ENCODE assay signal across 22 cellular contexts in the genomic region with DNA sequence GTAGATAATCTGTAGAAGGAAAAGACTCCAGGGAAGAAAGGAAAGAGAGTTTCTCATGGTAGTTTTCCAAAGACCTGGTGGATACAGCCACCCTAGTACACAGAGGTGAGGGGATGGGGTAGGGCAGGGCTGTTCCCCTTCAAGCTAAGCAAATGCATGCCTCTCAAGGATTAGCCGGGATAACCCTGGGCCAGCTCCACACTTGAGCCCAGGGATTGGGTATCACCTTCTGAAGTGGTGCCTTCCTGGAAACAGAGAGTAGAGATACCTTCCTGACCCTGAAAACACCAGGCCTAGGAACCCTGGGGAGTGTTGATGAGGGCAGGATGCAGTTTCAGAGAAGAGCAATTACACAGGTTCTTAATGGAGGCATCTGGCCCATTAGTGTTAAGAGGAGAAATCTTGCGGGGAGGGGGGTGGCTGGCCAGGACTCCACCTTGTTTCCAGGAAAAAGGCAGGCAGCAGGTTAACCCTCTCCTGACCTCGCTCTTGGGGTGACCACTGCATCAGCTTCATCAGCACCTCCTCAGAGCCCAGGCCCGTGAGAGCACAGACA.
DNase-seq lines count a peak whose midpoint lies in the region; TF ChIP-seq lines count a peak whose summit lies in the region.
"Had no signal": no experiment of that assay in that cellular context is flagged by ENCODE, and none has a peak within 500 bp of the region (broad histone marks: within the 10 kb centered on the region; RNA-seq: fewer than 3 reads in every experiment).

No MANE protein-coding gene starts in this region.

- no peaks in the 10 kb centered on the region for H3K27me3 ChIP-seq in H7 (ENCODE audit: control insufficient read depth, insufficient read depth, low read length)
- H3K27me3 ChIP-seq in spleen (replicated peaks in 1 of 7), result peaks cover 0 to 9% (median 0%) of the 10 kb centered on the region in 7 donors
- no peaks in the 10 kb centered on the region for H3K27me3 ChIP-seq in vagina
- H3K27me3 ChIP-seq: BLaER1 treated with 17β-estradiol and CSF1 and Interleukin-3, amounts not matched to agents 10 nM and 100 nM; SJSA1 had no signal

- H3K9me3 ChIP-seq in spleen (peaks cover 0 to 3% (median 0%) of the 10 kb centered on the region in 8 donors), vagina (no peaks in the 10 kb centered on the region)
- H3K9me3 ChIP-seq: BLaER1 treated with 17β-estradiol and CSF1 and Interleukin-3, amounts not matched to agents 10 nM and 100 nM; SJSA1 had no signal

- TF ChIP-seq CTCF in spleen (IDR thresholded peaks at IDR 0.05 in 8 of 11, conservative IDR thresholded peaks at IDR 0.05 in 3 of 11) (no peak), vagina (IDR thresholded peaks at IDR 0.05) (no peak)

- H3K4me3 ChIP-seq in H7 (ENCODE audit: insufficient read depth, low read depth, low read length) (no peak overlapping the region), spleen (no peak overlapping the region), vagina (no peak overlapping the region)
- H3K4me3 ChIP-seq: BLaER1 treated with 17β-estradiol and CSF1 and Interleukin-3, amounts not matched to agents 10 nM and 100 nM; SJSA1 had no signal

- DNase-seq in H7 (peak; percentile 35), NCI-H1436 (lab: John Stamatoyannopoulos, UW) (peak; percentile 66), NCI-H69 (lab: John Stamatoyannopoulos, UW) (peak; percentile 57), iPS DF 19.7 (ENCODE audit: low read depth, low spot score) (peak; percentile 28), spleen (no peak), vagina (ENCODE audit: extremely low spot score in 2 of 2) (no peak), SK-N-DZ (ENCODE audit: low spot score) (no peak)
- DNase-seq: activated CD8-positive, alpha-beta memory T cell treated with anti-CD3 and anti-CD28 coated beads for 24 hours; activated effector memory CD4-positive, alpha-beta T cell treated with anti-CD3 and anti-CD28 coated beads, Interleukin-2, amount 50 U/mL, for 16 hours; activated naive CD8-positive, alpha-beta T cell treated with anti-CD3 and anti-CD28 coated beads, Interleukin-2, amount 10 ng/mL, durations not matched to agents 7 days and 5 days; central memory CD4-positive, alpha-beta T cell; DMS79; midbrain; naive thymus-derived CD4-positive, alpha-beta T cell; NCI-H1048; NCI-H446; occipital lobe; RPMI8226; stimulated activated CD4-positive, alpha-beta T cell treated with anti-CD3 and anti-CD28 coated beads, Interleukin-15, amount 100 ng/mL, for 24 hours; stimulated activated naive CD4-positive, alpha-beta T cell had no signal

- no peaks in the 10 kb centered on the region for H3K36me3 ChIP-seq in H7 (replicated peaks; ENCODE audit: control insufficient read depth, insufficient read depth, low read length)
- no peaks in the 10 kb centered on the region for H3K36me3 ChIP-seq in spleen
- H3K36me3 ChIP-seq in vagina, result no peaks in the 10 kb centered on the region
- H3K36me3 ChIP-seq: BLaER1 treated with 17β-estradiol and CSF1 and Interleukin-3, amounts not matched to agents 10 nM and 100 nM; SJSA1 had no signal

- H3K4me1 ChIP-seq in spleen (no peaks in the 10 kb centered on the region), vagina (no peaks in the 10 kb centered on the region)
- H3K4me1 ChIP-seq: SJSA1 had no signal

- intact Hi-C loops in spleen (cut with DNase I; ENCODE audit: low total_unique reads) (no loop called here), vagina (cut with DNase I) (no loop called here)

- H3K27ac ChIP-seq in spleen (no peak overlapping the region), vagina (no peak overlapping the region)
- H3K27ac ChIP-seq: BLaER1 treated with 17β-estradiol and CSF1 and Interleukin-3, amounts not matched to agents 10 nM and 100 nM; SJSA1 had no signal

- 26 to 58% (median 37%) methylated on average over 4 of the region's 4 CpGs for WGBS in spleen, 5 donors

- TF ChIP-seq POLR2A in spleen (IDR thresholded peaks at IDR 0.05) (no peak), vagina (IDR thresholded peaks at IDR 0.05) (no peak)

Comparison
In these comparisons a context has a peak if more than half of its experiments do, and no peak if none do; other contexts are left out.
1. DNase-seq: peak in H7 (single experiment), NCI-H1436 (single experiment), NCI-H69 (single experiment) and iPS DF 19.7 (single experiment); none in spleen (single experiment), vagina (0 of 2) and SK-N-DZ (single experiment).